Comparison of ENCODE assay signal across 14 cellular contexts in the genomic region with DNA sequence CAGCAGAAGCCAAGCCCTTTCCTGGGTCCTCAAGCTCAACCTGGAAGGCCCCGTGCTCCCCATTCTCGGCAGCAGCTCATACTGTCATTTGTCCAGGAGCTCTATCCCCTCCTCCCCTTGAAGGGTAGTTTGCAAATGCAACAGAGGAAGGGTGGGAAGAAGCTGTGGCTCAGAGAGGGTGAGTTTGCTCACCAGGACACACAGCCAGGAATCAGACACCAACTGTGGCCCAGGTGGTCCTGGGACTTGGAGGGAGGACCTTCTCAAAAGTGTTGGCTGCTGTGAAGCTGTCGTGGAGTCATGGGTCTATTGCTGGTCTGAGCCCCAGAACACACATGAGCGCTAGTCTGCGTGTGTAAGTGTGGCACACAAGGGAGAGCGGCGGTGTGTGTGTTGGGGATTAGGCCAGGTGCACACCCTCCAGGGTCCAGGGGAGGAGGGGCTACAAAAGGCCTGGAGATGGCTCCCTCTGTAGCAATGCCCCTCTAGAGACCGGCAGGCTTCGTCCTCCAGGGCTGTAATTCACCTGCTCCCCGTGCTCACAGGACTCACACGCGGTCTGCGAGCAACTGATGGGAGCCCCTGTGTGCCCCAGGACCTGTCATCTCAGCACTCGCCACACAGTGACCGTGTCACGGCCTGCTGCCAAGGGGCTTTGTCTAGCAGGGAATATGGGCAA. TPM values are rescaled to one million over a fixed set of nuclear protein-coding genes. Genes with fewer than 3 reads are reported as not detected.
DNase-seq lines count a peak whose midpoint lies in the region; ATAC-seq and TF ChIP-seq lines count a peak whose summit lies in the region.
"Had no signal": no experiment of that assay in that cellular context is flagged by ENCODE, and none has a peak within 500 bp of the region (broad histone marks: within the 10 kb centered on the region; RNA-seq: fewer than 3 reads in every experiment).

No MANE protein-coding gene starts in this region.

- H3K27me3 Mint-ChIP-seq in activated CD4-positive, alpha-beta T cell treated with anti-CD3 and anti-CD28 coated beads, Interleukin-2, amount 10 ng/mL, durations not matched to agents 24 days and 14 days, result no peaks in the 10 kb centered on the region
- no peaks in the 10 kb centered on the region for H3K27me3 Mint-ChIP-seq in activated naive CD8-positive, alpha-beta T cell treated with anti-CD3 and anti-CD28 coated beads for 36 hours
- peaks cover 8% of the 10 kb centered on the region for H3K27me3 Mint-ChIP-seq in neural progenitor cell (ENCODE audit: insufficient read depth, low read depth)

- peaks cover 14% of the 10 kb centered on the region for H3F3A ChIP-seq in neural progenitor cell (ENCODE audit: low read depth)

- no peaks in the 10 kb centered on the region for H3K9me3 Mint-ChIP-seq in activated CD4-positive, alpha-beta T cell treated with anti-CD3 and anti-CD28 coated beads, Interleukin-2, amount 10 ng/mL, durations not matched to agents 24 days and 14 days
- no peaks in the 10 kb centered on the region for H3K9me3 Mint-ChIP-seq in activated naive CD8-positive, alpha-beta T cell treated with anti-CD3 and anti-CD28 coated beads for 36 hours
- no peaks in the 10 kb centered on the region for H3K9me3 Mint-ChIP-seq in neural progenitor cell
- H3K9me3 Mint-ChIP-seq: CD8-positive, alpha-beta memory T cell had no signal

- H3K9ac ChIP-seq in neural progenitor cell, result no peak overlapping the region

- no peaks in the 10 kb centered on the region for H3K9me3 ChIP-seq in KOPT-K1 (ENCODE audit: insufficient read depth, low read length, poor library complexity, severe bottlenecking)
- no peaks in the 10 kb centered on the region for H3K9me3 ChIP-seq in neural progenitor cell (ENCODE audit: low read depth)
- H3K9me3 ChIP-seq: SJSA1, thyroid gland had no signal

- no peak overlapping the region for H2AFZ ChIP-seq in neural progenitor cell (replicated peaks)

- H3K4me3 Mint-ChIP-seq in activated CD4-positive, alpha-beta T cell treated with anti-CD3 and anti-CD28 coated beads, Interleukin-2, amount 10 ng/mL, durations not matched to agents 24 days and 14 days, result peak overlapping the region; percentile 61
- H3K4me3 Mint-ChIP-seq in activated naive CD8-positive, alpha-beta T cell treated with anti-CD3 and anti-CD28 coated beads for 36 hours, result no peak overlapping the region
- peak overlapping the region; percentile 46 for H3K4me3 Mint-ChIP-seq in neural progenitor cell

- H3K27ac ChIP-seq in KOPT-K1 (ENCODE audit: low read depth, low read length, poor library complexity, severe bottlenecking), result peak overlapping the region; percentile 25
- H3K27ac ChIP-seq in neural progenitor cell, result no peak overlapping the region
- H3K27ac ChIP-seq: thyroid gland had no signal

- peaks cover 13% of the 10 kb centered on the region for H3K4me1 ChIP-seq in neural progenitor cell

- intact Hi-C loops in activated CD4-positive, alpha-beta T cell treated with anti-CD3 and anti-CD28 coated beads, Interleukin-2, amount 10 ng/mL, durations not matched to agents 24 days and 14 days (cut with micrococcal nuclease), result loop anchor here (1.0 to 10.0 kb wide), 6 partner anchors 87 to 453 kb away; partner anchors contain the start of genes HMGXB3 and TIGD6

- peak overlapping the region; percentile 52 for H3K27ac Mint-ChIP-seq in activated CD4-positive, alpha-beta T cell treated with anti-CD3 and anti-CD28 coated beads, Interleukin-2, amount 10 ng/mL, durations not matched to agents 24 days and 14 days
- peak overlapping the region; percentile 71 for H3K27ac Mint-ChIP-seq in activated naive CD8-positive, alpha-beta T cell treated with anti-CD3 and anti-CD28 coated beads for 36 hours
- no peak overlapping the region for H3K27ac Mint-ChIP-seq in neural progenitor cell

- H3K36me3 ChIP-seq in KOPT-K1 (ENCODE audit: insufficient read depth, low read length) (no peaks in the 10 kb centered on the region), neural progenitor cell (no peaks in the 10 kb centered on the region)
- H3K36me3 ChIP-seq: SJSA1, thyroid gland had no signal

- H4K20me1 ChIP-seq in neural progenitor cell (ENCODE audit: low read depth), result no peaks in the 10 kb centered on the region

- no peak for TF ChIP-seq CTCF in neural progenitor cell (IDR thresholded peaks at IDR 0.05)

- no peak for TF ChIP-seq POLR2A in GM18505 (IDR thresholded peaks at IDR 0.05; ENCODE audit: borderline replicate concordance, extremely low read depth, insufficient read depth, insufficient read length)

- ATAC-seq in GM18505 (IDR thresholded peaks at IDR 0.05; ENCODE audit: unreplicated experiment), result no peak

- no peaks in the 10 kb centered on the region for H3K27me3 ChIP-seq in neural progenitor cell
- H3K27me3 ChIP-seq: SJSA1, thyroid gland had no signal

- DNase-seq in activated CD4-positive, alpha-beta T cell treated with anti-CD3 and anti-CD28 coated beads, Interleukin-2, amount 10 ng/mL, durations not matched to agents 24 days and 14 days, result no peak
- DNase-seq in activated CD4-positive, alpha-beta T cell treated with anti-CD3 and anti-CD28 coated beads for 48 hours, result no peak
- no peak for DNase-seq in activated naive CD8-positive, alpha-beta T cell treated with anti-CD3 and anti-CD28 coated beads for 36 hours
- DNase-seq in neural progenitor cell (ENCODE audit: low spot score) (no peak), GM03348 (ENCODE audit: low spot score) (no peak), MV-4-11 (lab: John Stamatoyannopoulos, UW) (no peak)
- DNase-seq: activated CD8-positive, alpha-beta memory T cell treated with anti-CD3 and anti-CD28 coated beads, Interleukin-2, amount 50 U/mL, for 4 hours; left colon; NCI-H146; thyroid gland had no signal

- H3K4me1 Mint-ChIP-seq in activated CD4-positive, alpha-beta T cell treated with anti-CD3 and anti-CD28 coated beads, Interleukin-2, amount 10 ng/mL, durations not matched to agents 24 days and 14 days, result peaks cover 27% of the 10 kb centered on the region
- H3K4me1 Mint-ChIP-seq in activated naive CD8-positive, alpha-beta T cell treated with anti-CD3 and anti-CD28 coated beads for 36 hours, result peaks cover 16% of the 10 kb centered on the region
- H3K4me1 Mint-ChIP-seq in neural progenitor cell, result peaks cover 15% of the 10 kb centered on the region

- no peaks in the 10 kb centered on the region for H3K79me2 ChIP-seq in neural progenitor cell (ENCODE audit: low read depth)

- no peaks in the 10 kb centered on the region for H3K36me3 Mint-ChIP-seq in activated CD4-positive, alpha-beta T cell treated with anti-CD3 and anti-CD28 coated beads, Interleukin-2, amount 10 ng/mL, durations not matched to agents 24 days and 14 days (ENCODE audit: low read depth)
- no peaks in the 10 kb centered on the region for H3K36me3 Mint-ChIP-seq in activated naive CD8-positive, alpha-beta T cell treated with anti-CD3 and anti-CD28 coated beads for 36 hours
- no peaks in the 10 kb centered on the region for H3K36me3 Mint-ChIP-seq in neural progenitor cell
- H3K36me3 Mint-ChIP-seq: CD8-positive, alpha-beta memory T cell had no signal

- no peak overlapping the region for H3K4me3 ChIP-seq in neural progenitor cell
- H3K4me3 ChIP-seq: SJSA1, thyroid gland had no signal

- no peak overlapping the region for H3K4me2 ChIP-seq in neural progenitor cell

RNA-seq across cellular contexts. Expression of gene RPS14, which starts 8.2 kb away (rescaled TPM):
- total RNA-seq in activated CD4-positive, alpha-beta T cell treated with anti-CD3 and anti-CD28 coated beads, Interleukin-2, amount 10 ng/mL, durations not matched to agents 24 days and 14 days, result 2,567 and 2,587 TPM in 2 replicates
- total RNA-seq in activated naive CD8-positive, alpha-beta T cell treated with anti-CD3 and anti-CD28 coated beads for 36 hours, result 1,000 to 10,000 TPM; 2,978 to 3,004 TPM
- 3,204 and 3,639 TPM in 2 replicates for total RNA-seq in neural progenitor cell (ENCODE audit: low replicate concordance)

RNA-seq across cellular contexts. Expression of gene CD74, which starts 45.0 kb away (rescaled TPM):
- total RNA-seq in activated CD4-positive, alpha-beta T cell treated with anti-CD3 and anti-CD28 coated beads, Interleukin-2, amount 10 ng/mL, durations not matched to agents 24 days and 14 days, result 322 and 325 TPM in 2 replicates
- total RNA-seq in activated naive CD8-positive, alpha-beta T cell treated with anti-CD3 and anti-CD28 coated beads for 36 hours, result 100 to 1,000 TPM; 290 to 294 TPM
- 9.8 and 25.6 TPM in 2 replicates for total RNA-seq in neural progenitor cell (ENCODE audit: low replicate concordance)
- total RNA-seq: SJSA1 had no signal

RNA-seq across cellular contexts. Expression of gene NDST1, which starts 50.2 kb away (rescaled TPM):
- total RNA-seq in activated CD4-positive, alpha-beta T cell treated with anti-CD3 and anti-CD28 coated beads, Interleukin-2, amount 10 ng/mL, durations not matched to agents 24 days and 14 days, result 2.8 and 3.9 TPM in 2 replicates
- total RNA-seq in activated naive CD8-positive, alpha-beta T cell treated with anti-CD3 and anti-CD28 coated beads for 36 hours, result 1 to 10 TPM; 7.1 to 7.3 TPM
- total RNA-seq in neural progenitor cell (ENCODE audit: low replicate concordance), result 22.9 and 45.6 TPM in 2 replicates

Comparison
In these comparisons a context has a peak if more than half of its experiments do, and no peak if none do; other contexts are left out.
1. RNA of gene CD74, which starts 45.0 kb away (total RNA-seq): 322 to 325 TPM in activated CD4-positive, alpha-beta T cell treated with anti-CD3 and anti-CD28 coated beads, Interleukin-2, amount 10 ng/mL, durations not matched to agents 24 days and 14 days and 290 to 294 TPM in activated naive CD8-positive, alpha-beta T cell treated with anti-CD3 and anti-CD28 coated beads for 36 hours; 9.8 to 25.6 TPM in neural progenitor cell; every median in the first group is over 10 times any median in the second.